ENCODE assay signal across 16 cellular contexts in the genomic region with DNA sequence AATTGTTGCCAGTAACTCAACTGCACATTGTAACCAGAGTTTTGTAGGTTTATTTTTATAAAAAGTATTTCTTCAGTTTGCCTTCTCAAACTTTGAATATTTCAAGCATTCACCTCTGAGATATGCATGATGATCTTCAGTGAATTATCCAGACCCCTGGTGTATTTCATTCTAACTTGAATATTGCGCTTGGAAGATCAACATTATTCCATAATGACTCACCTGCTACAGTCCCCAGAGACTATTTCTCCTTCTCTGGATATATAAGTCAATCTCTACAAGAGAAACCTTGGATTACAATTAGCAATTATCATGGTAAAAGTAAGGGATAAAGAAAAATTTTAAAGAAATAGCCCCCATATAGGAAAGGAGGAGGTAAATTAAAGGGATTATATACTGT.
DNase-seq lines count a peak whose midpoint lies in the region; ATAC-seq and TF ChIP-seq lines count a peak whose summit lies in the region.
"Had no signal": no experiment of that assay in that cellular context is flagged by ENCODE, and none has a peak within 500 bp of the region (broad histone marks: within the 10 kb centered on the region; RNA-seq: fewer than 3 reads in every experiment).

No MANE protein-coding gene starts in this region.

- H3K9ac ChIP-seq in subcutaneous abdominal adipose tissue (ENCODE audit: low read length in 5 of 5): peak overlapping the region in 1 of 5 donors; percentile 17
- H3K9ac ChIP-seq: neural progenitor cell had no signal

- H3K27ac ChIP-seq in subcutaneous abdominal adipose tissue (ENCODE audit: low read depth, low read length): peak overlapping the region; percentile 89
- H3K27ac ChIP-seq: neural progenitor cell, right lobe of liver had no signal

- no peaks in the 10 kb centered on the region for H3K27me3 ChIP-seq in subcutaneous abdominal adipose tissue (ENCODE audit: control insufficient read depth in 5 of 5, insufficient read depth in 4 of 5, low read length in 5 of 5)
- H3K27me3 ChIP-seq: neural progenitor cell, right lobe of liver had no signal

- DNase-seq in HT1080 (ENCODE audit: low read depth) (peak; percentile 15), astrocyte of the cerebellum (ENCODE audit: low read depth) (peak; percentile 55), iris pigment epithelial cell (ENCODE audit: low read depth) (peak; percentile 73), nucleus accumbens (lab: John Stamatoyannopoulos, UW) (no peak), cortex of kidney (lab: John Stamatoyannopoulos, UW) (no peak)
- DNase-seq: activated CD4-positive, alpha-beta T cell treated with anti-CD3 and anti-CD28 coated beads, Interleukin-2, amount 10 ng/mL, durations not matched to agents 7 days and 5 days; DMS79 treated with DMSO at 0.1 percent for 48 hours; NCI-H2029 treated with DMSO at 0.1 percent for 48 hours; NCI-H526; right lobe of liver; stimulated activated CD4-positive, alpha-beta T cell treated with anti-CD3 and anti-CD28 coated beads, Interleukin-4, amount 100 ng/mL, for 4 hours had no signal

- H3K4me3 ChIP-seq in astrocyte of the cerebellum (ENCODE audit: low read depth, low read length): no peak overlapping the region
- no peak overlapping the region for H3K4me3 ChIP-seq in subcutaneous abdominal adipose tissue (ENCODE audit: low read depth in 1 of 5, low read length in 5 of 5)
- H3K4me3 ChIP-seq: neural progenitor cell, PC-9, right lobe of liver had no signal

- no peak for ATAC-seq in GM21515 (IDR thresholded peaks at IDR 0.05; ENCODE audit: unreplicated experiment)
- ATAC-seq: activated naive CD4-positive, alpha-beta T cell treated with anti-CD3 and anti-CD28 coated beads, Interleukin-2, amount 50 U/mL, for 72 hours; right lobe of liver had no signal

- peaks cover 3 to 26% (median 10%) of the 10 kb centered on the region in 5 donors for H3K4me1 ChIP-seq in subcutaneous abdominal adipose tissue (ENCODE audit: control insufficient read depth in 5 of 5, insufficient read depth in 5 of 5, low read length in 5 of 5)
- H3K4me1 ChIP-seq: neural progenitor cell, right lobe of liver had no signal

- no peak for TF ChIP-seq CTCF in astrocyte of the cerebellum (IDR thresholded peaks at IDR 0.05; ENCODE audit: low read depth, low read length, missing control alignments)

- in situ Hi-C loops in astrocyte of the cerebellum (cut with HindIII; ENCODE audit: low sequenced_read_pairs): no loop called here

- H3K9me3 ChIP-seq in subcutaneous abdominal adipose tissue (ENCODE audit: control insufficient read depth in 5 of 5, low read length in 5 of 5): no peaks in the 10 kb centered on the region
- H3K9me3 ChIP-seq: right lobe of liver had no signal

- no peaks in the 10 kb centered on the region for H3K36me3 ChIP-seq in subcutaneous abdominal adipose tissue (ENCODE audit: control insufficient read depth in 5 of 5, insufficient read depth in 5 of 5, low read length in 5 of 5)
- H3K36me3 ChIP-seq: neural progenitor cell, right lobe of liver had no signal

Comparison
In these comparisons a context has a peak if more than half of its experiments do, and no peak if none do; other contexts are left out.
1. DNase-seq: peak in HT1080 (single experiment), astrocyte of the cerebellum (single experiment) and iris pigment epithelial cell (single experiment); none in nucleus accumbens (0 of 56) and cortex of kidney (single experiment).